Comparison of ENCODE assay signal across 1 cellular context in the genomic region with DNA sequence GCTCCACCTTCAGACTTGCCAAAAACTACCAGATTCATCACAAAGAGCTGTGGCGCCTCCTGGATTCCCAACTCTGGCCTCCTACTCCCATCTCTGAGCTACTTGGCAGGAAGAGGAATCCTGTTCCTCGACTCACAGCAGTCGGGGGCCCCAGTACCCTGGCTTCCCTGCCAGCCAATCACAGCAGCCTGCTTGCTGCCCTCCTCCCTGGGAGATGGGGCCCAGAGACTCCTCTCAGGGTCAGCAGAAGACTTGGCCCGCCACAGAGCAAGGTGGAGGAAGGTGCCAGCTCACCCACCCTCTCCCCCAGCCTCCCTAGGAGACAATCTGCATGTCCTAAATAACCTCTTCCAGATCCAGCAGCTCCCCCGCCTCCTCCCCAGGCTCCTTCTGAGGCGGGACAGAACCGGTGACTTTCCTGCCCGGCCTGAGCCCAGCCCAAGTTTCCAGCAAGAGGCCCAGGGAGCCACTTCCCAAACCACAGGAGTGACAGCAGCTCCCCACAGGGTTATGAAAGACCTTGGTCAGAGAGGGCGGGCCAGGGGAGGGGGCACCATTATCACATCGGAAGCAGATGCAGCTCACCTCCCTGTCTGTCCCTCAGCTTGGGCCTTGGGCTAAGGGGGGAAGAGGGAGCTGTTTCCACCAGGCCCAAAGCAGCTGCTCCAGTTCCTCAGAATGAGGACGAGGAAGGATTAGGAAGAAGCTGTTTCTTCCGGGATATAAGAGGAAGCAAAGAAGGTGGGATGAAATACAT.
TF ChIP-seq lines count a peak whose summit lies in the region.

No MANE protein-coding gene starts in this region.

TF ChIP-seq in K562, 482 proteins besides CTCF, POLR2A, EP300 and RAD21 (continued from another document):
- TF ChIP-seq, protein P1, sequence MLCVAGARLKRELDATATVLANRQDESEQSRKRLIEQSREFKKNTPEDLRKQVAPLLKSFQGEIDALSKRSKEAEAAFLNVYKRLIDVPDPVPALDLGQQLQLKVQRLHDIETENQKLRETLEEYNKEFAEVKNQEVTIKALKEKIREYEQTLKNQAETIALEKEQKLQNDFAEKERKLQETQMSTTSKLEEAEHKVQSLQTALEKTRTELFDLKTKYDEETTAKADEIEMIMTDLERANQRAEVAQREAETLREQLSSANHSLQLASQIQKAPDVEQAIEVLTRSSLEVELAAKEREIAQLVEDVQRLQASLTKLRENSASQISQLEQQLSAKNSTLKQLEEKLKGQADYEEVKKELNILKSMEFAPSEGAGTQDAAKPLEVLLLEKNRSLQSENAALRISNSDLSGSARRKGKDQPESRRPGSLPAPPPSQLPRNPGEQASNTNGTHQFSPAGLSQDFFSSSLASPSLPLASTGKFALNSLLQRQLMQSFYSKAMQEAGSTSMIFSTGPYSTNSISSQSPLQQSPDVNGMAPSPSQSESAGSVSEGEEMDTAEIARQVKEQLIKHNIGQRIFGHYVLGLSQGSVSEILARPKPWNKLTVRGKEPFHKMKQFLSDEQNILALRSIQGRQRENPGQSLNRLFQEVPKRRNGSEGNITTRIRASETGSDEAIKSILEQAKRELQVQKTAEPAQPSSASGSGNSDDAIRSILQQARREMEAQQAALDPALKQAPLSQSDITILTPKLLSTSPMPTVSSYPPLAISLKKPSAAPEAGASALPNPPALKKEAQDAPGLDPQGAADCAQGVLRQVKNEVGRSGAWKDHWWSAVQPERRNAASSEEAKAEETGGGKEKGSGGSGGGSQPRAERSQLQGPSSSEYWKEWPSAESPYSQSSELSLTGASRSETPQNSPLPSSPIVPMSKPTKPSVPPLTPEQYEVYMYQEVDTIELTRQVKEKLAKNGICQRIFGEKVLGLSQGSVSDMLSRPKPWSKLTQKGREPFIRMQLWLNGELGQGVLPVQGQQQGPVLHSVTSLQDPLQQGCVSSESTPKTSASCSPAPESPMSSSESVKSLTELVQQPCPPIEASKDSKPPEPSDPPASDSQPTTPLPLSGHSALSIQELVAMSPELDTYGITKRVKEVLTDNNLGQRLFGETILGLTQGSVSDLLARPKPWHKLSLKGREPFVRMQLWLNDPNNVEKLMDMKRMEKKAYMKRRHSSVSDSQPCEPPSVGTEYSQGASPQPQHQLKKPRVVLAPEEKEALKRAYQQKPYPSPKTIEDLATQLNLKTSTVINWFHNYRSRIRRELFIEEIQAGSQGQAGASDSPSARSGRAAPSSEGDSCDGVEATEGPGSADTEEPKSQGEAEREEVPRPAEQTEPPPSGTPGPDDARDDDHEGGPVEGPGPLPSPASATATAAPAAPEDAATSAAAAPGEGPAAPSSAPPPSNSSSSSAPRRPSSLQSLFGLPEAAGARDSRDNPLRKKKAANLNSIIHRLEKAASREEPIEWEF (CRISPR knock-in tag; IDR thresholded peaks at IDR 0.05): no peak
- no peak for TF ChIP-seq TCF7L2 (IDR thresholded peaks at IDR 0.05; ENCODE audit: low read depth, low read length)
- peak; percentile 60 for TF ChIP-seq TBP (optimal IDR thresholded peaks at IDR 0.05; ENCODE audit: low read depth, low read length)
- TF ChIP-seq, protein P2, sequence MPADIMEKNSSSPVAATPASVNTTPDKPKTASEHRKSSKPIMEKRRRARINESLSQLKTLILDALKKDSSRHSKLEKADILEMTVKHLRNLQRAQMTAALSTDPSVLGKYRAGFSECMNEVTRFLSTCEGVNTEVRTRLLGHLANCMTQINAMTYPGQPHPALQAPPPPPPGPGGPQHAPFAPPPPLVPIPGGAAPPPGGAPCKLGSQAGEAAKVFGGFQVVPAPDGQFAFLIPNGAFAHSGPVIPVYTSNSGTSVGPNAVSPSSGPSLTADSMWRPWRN (IDR thresholded peaks at IDR 0.05; ENCODE audit: low read depth): 0 out of 2 replicates have a peak, but pooled peaks have one; percentile 22
TF ChIP-seq in K562: peak in this region for 133.
